In genomic region chr20:37838769-37839431, GRCh38 we compare ENCODE assay signal across 19 cellular contexts.
DNase-seq lines count a peak whose midpoint lies in the region; ATAC-seq and TF ChIP-seq lines count a peak whose summit lies in the region.
"Had no signal": no experiment of that assay in that cellular context is flagged by ENCODE, and none has a peak within 500 bp of the region (broad histone marks: within the 10 kb centered on the region; RNA-seq: fewer than 3 reads in every experiment).

No MANE protein-coding gene starts in this region.

- no CpG with 5 or more reads among the region's 6 CpGs for WGBS in H9 (ENCODE audit: extremely low coverage, insufficient read length, low lambda C conversion rate)

- no peak overlapping the region for H4K8ac ChIP-seq in H9 (replicated peaks; ENCODE audit: insufficient read length, low read depth, low read length)

- no peaks in the 10 kb centered on the region for H3K23me2 ChIP-seq in H9 (ENCODE audit: insufficient read length, low read depth, low read length, poor library complexity, severe bottlenecking)

- no peaks in the 10 kb centered on the region for H3K27me3 Mint-ChIP-seq in MCF 10A (ENCODE audit: insufficient read depth, unreplicated experiment)
- no peaks in the 10 kb centered on the region for H3K27me3 Mint-ChIP-seq in H9 (ENCODE audit: low read depth)
- no peaks in the 10 kb centered on the region for H3K27me3 Mint-ChIP-seq in stimulated activated memory B cell treated with anti-CD40 and anti-IgM and Interleukin-4, amounts not matched to agents 10 μg/mL and 1 μg/mL and 100 μg/mL, for 72 hours
- H3K27me3 Mint-ChIP-seq in activated CD8-positive, alpha-beta T cell treated with anti-CD3 and anti-CD28 coated beads, Interleukin-2, amount 10 ng/mL, durations not matched to agents 7 days and 5 days (ENCODE audit: low read depth): no peaks in the 10 kb centered on the region

- intact Hi-C loops in MCF 10A (cut with micrococcal nuclease) (no loop called here), breast epithelium (cut with DNase I; ENCODE audit: low total_unique reads) (no loop called here)

- POLR2A ChIA-PET in MCF 10A (lab: Yijun Ruan, JAX): interaction anchor here (0.6 kb wide), 1 partner anchor 663 kb away, joined by 3 read pairs; no protein-coding TSS in a partner anchor
- POLR2A ChIA-PET in activated CD8-positive, alpha-beta T cell treated with anti-CD3 and anti-CD28 coated beads, Interleukin-2, amount 10 ng/mL, durations not matched to agents 7 days and 5 days (lab: Charles Lee): no interaction called here

- H4K5ac ChIP-seq in H9 (ENCODE audit: insufficient read length, low read depth, low read length): no peak overlapping the region

- H3K27ac Mint-ChIP-seq in MCF 10A (ENCODE audit: low read depth, unreplicated experiment) (peak overlapping the region; percentile 73), H9 (no peak overlapping the region; a peak in 1 of 7 replicates)
- H3K27ac Mint-ChIP-seq in stimulated activated memory B cell treated with anti-CD40 and anti-IgM and Interleukin-4, amounts not matched to agents 10 μg/mL and 1 μg/mL and 100 μg/mL, for 72 hours: peak overlapping the region; percentile 0
- H3K27ac Mint-ChIP-seq in activated CD8-positive, alpha-beta T cell treated with anti-CD3 and anti-CD28 coated beads, Interleukin-2, amount 10 ng/mL, durations not matched to agents 7 days and 5 days: no peak overlapping the region

- no peak overlapping the region for H2BK5ac ChIP-seq in H9 (ENCODE audit: insufficient read length, low read length)

- H3K79me1 ChIP-seq in H9 (ENCODE audit: insufficient read depth, low read depth, low read length, poor library complexity, severe bottlenecking): no peaks in the 10 kb centered on the region

- H3K4ac ChIP-seq in H9 (ENCODE audit: low read depth, low read length): no peak overlapping the region

- H2BK20ac ChIP-seq in H9 (ENCODE audit: low read depth, low read length, poor library complexity, severe bottlenecking): no peak overlapping the region

- no peak overlapping the region for H3K14ac ChIP-seq in H9 (ENCODE audit: insufficient read depth, low read length)

- peak overlapping the region; percentile 38 for H3K18ac ChIP-seq in H9 (ENCODE audit: insufficient read length, low read depth, low read length)

- no peaks in the 10 kb centered on the region for H3K4me1 Mint-ChIP-seq in MCF 10A (ENCODE audit: insufficient read depth, unreplicated experiment)
- peaks cover 11 to 15% of the 10 kb centered on the region in 2 experiments for H3K4me1 Mint-ChIP-seq in H9
- peaks cover 20% of the 10 kb centered on the region for H3K4me1 Mint-ChIP-seq in stimulated activated memory B cell treated with anti-CD40 and anti-IgM and Interleukin-4, amounts not matched to agents 10 μg/mL and 1 μg/mL and 100 μg/mL, for 72 hours
- peaks cover 8% of the 10 kb centered on the region for H3K4me1 Mint-ChIP-seq in activated CD8-positive, alpha-beta T cell treated with anti-CD3 and anti-CD28 coated beads, Interleukin-2, amount 10 ng/mL, durations not matched to agents 7 days and 5 days (ENCODE audit: low read depth)

- H3K27me3 ChIP-seq in breast epithelium: no peaks in the 10 kb centered on the region
- H3K27me3 ChIP-seq in H9 (ENCODE audit: insufficient read depth, low read length): no peaks in the 10 kb centered on the region
- H3K27me3 ChIP-seq: Peyer's patch had no signal

- TF ChIP-seq CTCF in MCF 10A (IDR thresholded peaks at IDR 0.05; ENCODE audit: unreplicated experiment) (no peak), breast epithelium (IDR thresholded peaks at IDR 0.05) (no peak), H9 (conservative IDR thresholded peaks at IDR 0.05) (no peak)

- no peak overlapping the region for H3K4me3 Mint-ChIP-seq in MCF 10A (ENCODE audit: unreplicated experiment)
- H3K4me3 Mint-ChIP-seq in H9: no peak overlapping the region
- no peak overlapping the region for H3K4me3 Mint-ChIP-seq in stimulated activated memory B cell treated with anti-CD40 and anti-IgM and Interleukin-4, amounts not matched to agents 10 μg/mL and 1 μg/mL and 100 μg/mL, for 72 hours
- H3K4me3 Mint-ChIP-seq in activated CD8-positive, alpha-beta T cell treated with anti-CD3 and anti-CD28 coated beads, Interleukin-2, amount 10 ng/mL, durations not matched to agents 7 days and 5 days: no peak overlapping the region
- H3K4me3 Mint-ChIP-seq: CD8-positive, alpha-beta memory T cell had no signal

- no peak overlapping the region for H3K56ac ChIP-seq in H9 (ENCODE audit: insufficient read length, low read depth, low read length)

- no peak overlapping the region for H4K91ac ChIP-seq in H9 (ENCODE audit: insufficient read length, low read depth, low read length)

- H3K79me2 ChIP-seq in H9 (ENCODE audit: insufficient read depth, low read length): no peaks in the 10 kb centered on the region

- H3K9me3 ChIP-seq in breast epithelium (no peaks in the 10 kb centered on the region), H9 (ENCODE audit: control insufficient read depth, low read depth, low read length) (no peaks in the 10 kb centered on the region)
- H3K9me3 ChIP-seq: Peyer's patch had no signal

- no peak overlapping the region for H2AFZ ChIP-seq in H9 (ENCODE audit: low read length)

- no peak overlapping the region for H3K9ac ChIP-seq in H9 (ENCODE audit: extremely low read depth, insufficient read length, low read length)

- H3K4me1 ChIP-seq in breast epithelium (no peaks in the 10 kb centered on the region), H9 (ENCODE audit: insufficient read depth, low read length) (no peaks in the 10 kb centered on the region; the same call in 1 of the 2 replicates)
- H3K4me1 ChIP-seq: Peyer's patch had no signal

- no peak overlapping the region for H3K4me2 ChIP-seq in H9 (ENCODE audit: insufficient read depth, insufficient read length, low read length)

- TF ChIP-seq POLR2A in breast epithelium (IDR thresholded peaks at IDR 0.05): no peak

- no peak overlapping the region for H3T11ph ChIP-seq in H9 (ENCODE audit: low read length)

- DNase-seq in MCF 10A (ENCODE audit: unreplicated experiment) (no peak), breast epithelium (ENCODE audit: low spot score in 2 of 2) (no peak), H9 (no peak), kidney tubule cell (ENCODE audit: low spot score) (peak; percentile 16), NCI-H1930 (lab: John Stamatoyannopoulos, UW) (no peak), SW 1271 (lab: John Stamatoyannopoulos, UW) (no peak)
- DNase-seq in activated CD8-positive, alpha-beta T cell treated with anti-CD3 and anti-CD28 coated beads, Interleukin-2, amount 10 ng/mL, durations not matched to agents 7 days and 5 days: no peak
- DNase-seq: C1 segment of cervical spinal cord; CD8-positive, alpha-beta memory T cell; DMS 273 treated with DMSO at 0.1 percent for 48 hours; DND-41; Karpas-422; NCI-H226; OCI-M1; Peyer's patch; SIG-M5 had no signal

- H2BK120ac ChIP-seq in H9 (ENCODE audit: low read depth, low read length, poor library complexity, severe bottlenecking): no peak overlapping the region

- no TSS peak for BruUV-seq in MCF 10A (replicated peaks; lab: Mats Ljungman, UMichigan)

- H2AK5ac ChIP-seq in H9 (ENCODE audit: insufficient read length, low read length): no peak overlapping the region

- H2BK15ac ChIP-seq in H9 (ENCODE audit: low read depth, low read length): no peak overlapping the region

- no peak overlapping the region for H3K27ac ChIP-seq in breast epithelium
- no peak overlapping the region for H3K27ac ChIP-seq in H9 (ENCODE audit: insufficient read length, low read depth, low read length)
- H3K27ac ChIP-seq: HL-60, Peyer's patch, SK-N-MC had no signal

- H2BK12ac ChIP-seq in H9 (ENCODE audit: insufficient read length, low read depth, low read length): no peak overlapping the region

- H4K20me1 ChIP-seq in H9 (ENCODE audit: control insufficient read depth, insufficient read depth, insufficient read length): no peaks in the 10 kb centered on the region

- H3K36me3 ChIP-seq in breast epithelium: no peaks in the 10 kb centered on the region

- H3K36me3 Mint-ChIP-seq in MCF 10A (ENCODE audit: insufficient read depth, unreplicated experiment): peaks cover 11% of the 10 kb centered on the region
- H3K36me3 Mint-ChIP-seq in H9 (ENCODE audit: insufficient read depth in 1 of 3, low read depth in 3 of 3): peaks cover 2 to 16% (median 11%) of the 10 kb centered on the region in 3 experiments; a peak in 4 of 7 replicates
- peaks cover 63% of the 10 kb centered on the region for H3K36me3 Mint-ChIP-seq in stimulated activated memory B cell treated with anti-CD40 and anti-IgM and Interleukin-4, amounts not matched to agents 10 μg/mL and 1 μg/mL and 100 μg/mL, for 72 hours
- peaks cover 7% of the 10 kb centered on the region for H3K36me3 Mint-ChIP-seq in activated CD8-positive, alpha-beta T cell treated with anti-CD3 and anti-CD28 coated beads, Interleukin-2, amount 10 ng/mL, durations not matched to agents 7 days and 5 days (ENCODE audit: low read depth)

- no peaks in the 10 kb centered on the region for H3K9me3 Mint-ChIP-seq in MCF 10A (ENCODE audit: unreplicated experiment)
- no peaks in the 10 kb centered on the region for H3K9me3 Mint-ChIP-seq in H9
- no peaks in the 10 kb centered on the region for H3K9me3 Mint-ChIP-seq in stimulated activated memory B cell treated with anti-CD40 and anti-IgM and Interleukin-4, amounts not matched to agents 10 μg/mL and 1 μg/mL and 100 μg/mL, for 72 hours
- no peaks in the 10 kb centered on the region for H3K9me3 Mint-ChIP-seq in activated CD8-positive, alpha-beta T cell treated with anti-CD3 and anti-CD28 coated beads, Interleukin-2, amount 10 ng/mL, durations not matched to agents 7 days and 5 days (ENCODE audit: insufficient read depth)
- H3K9me3 Mint-ChIP-seq: CD8-positive, alpha-beta memory T cell had no signal

- no peak for ATAC-seq in stimulated activated memory B cell treated with anti-CD40 and anti-IgM and Interleukin-4, amounts not matched to agents 10 μg/mL and 1 μg/mL and 100 μg/mL, for 72 hours
- no peak for ATAC-seq in activated CD8-positive, alpha-beta T cell treated with anti-CD3 and anti-CD28 coated beads, Interleukin-2, amount 10 ng/mL, durations not matched to agents 7 days and 5 days

- CTCF ChIA-PET in MCF 10A (lab: Yijun Ruan, JAX): interaction anchor here (0.6 to 0.7 kb wide), 2 partner anchors 39 to 1636 kb away, joined by 3 read pairs; no protein-coding TSS in a partner anchor
- CTCF ChIA-PET in activated CD8-positive, alpha-beta T cell treated with anti-CD3 and anti-CD28 coated beads, Interleukin-2, amount 10 ng/mL, durations not matched to agents 7 days and 5 days (lab: Charles Lee): no interaction called here

- H3K4me3 ChIP-seq in breast epithelium: no peak overlapping the region
- H3K4me3 ChIP-seq: Peyer's patch had no signal

- H3K23ac ChIP-seq in H9 (ENCODE audit: insufficient read length, low read depth, low read length): no peak overlapping the region

Comparison
In these comparisons a context has a peak if more than half of its experiments do, and no peak if none do; other contexts are left out.
1. H3K27ac Mint-ChIP-seq: peak in MCF 10A (single experiment) and stimulated activated memory B cell treated with anti-CD40 and anti-IgM and Interleukin-4, amounts not matched to agents 10 μg/mL and 1 μg/mL and 100 μg/mL, for 72 hours (single experiment); none in H9 (0 of 3) and activated CD8-positive, alpha-beta T cell treated with anti-CD3 and anti-CD28 coated beads, Interleukin-2, amount 10 ng/mL, durations not matched to agents 7 days and 5 days (single experiment).